17 cellular contexts compared by ENCODE assay signal in the genomic region with DNA sequence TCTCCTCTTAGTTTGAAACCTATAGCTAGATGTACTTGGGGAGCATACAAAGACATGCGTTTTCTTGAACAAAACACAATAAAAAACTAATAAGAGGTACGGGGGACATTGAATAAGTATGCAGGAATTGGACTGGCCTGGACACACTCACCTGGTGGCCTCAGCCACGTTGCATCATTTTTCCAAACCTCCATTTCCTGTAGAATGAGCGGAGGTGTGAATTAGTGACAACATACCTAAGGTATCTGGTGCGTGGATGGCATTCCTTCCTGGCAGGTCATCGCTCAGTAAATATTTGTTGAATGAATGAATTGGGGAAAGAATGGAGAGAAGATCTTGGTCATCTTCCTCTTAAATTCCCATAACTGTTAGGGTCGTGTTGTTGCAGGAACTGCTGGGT.
A peak's percentile ranks its signal among the peaks of the same experiment; 100 is the strongest.
DNase-seq lines count a peak whose midpoint lies in the region; ATAC-seq, FAIRE-seq and TF ChIP-seq lines count a peak whose summit lies in the region.
"Had no signal": no experiment of that assay in that cellular context is flagged by ENCODE, and none has a peak within 500 bp of the region (broad histone marks: within the 10 kb centered on the region; RNA-seq: fewer than 3 reads in every experiment).

No MANE protein-coding gene starts in this region.

- no peak overlapping the region for H3K4me3 ChIP-seq in A549
- H3K4me3 ChIP-seq: skin epidermis, transverse colon had no signal

- no peak for TF ChIP-seq RAD21 in A549 (conservative IDR thresholded peaks at IDR 0.05 in 1 of 2, IDR thresholded peaks at IDR 0.05 in 1 of 2)

- POLR2A ChIA-PET in A549 (lab: Yijun Ruan, JAX) (no interaction called here), RWPE1 (lab: Yijun Ruan, JAX; ENCODE audit: low non-redundant PET) (no interaction called here), WTC11 (lab: Charles Lee) (no interaction called here)

- H3K27ac ChIP-seq in A549 (peak overlapping the region; percentile 33 to 56; a peak in 4 of 6 replicates), RWPE1 (no peak overlapping the region)
- H3K27ac ChIP-seq: skin epidermis, transverse colon had no signal

- H3K27ac Mint-ChIP-seq in activated T-helper 2 cell treated with anti-CD3 and anti-CD28 coated beads, Interferon-gamma antibody, Interleukin-2, Interleukin-4, amounts not matched to agents 10 μg/mL and 5 μg/mL and 100 μg/mL, durations not matched to agents 14 hours and 24 hours and 36 hours, result no peak overlapping the region
- H3K27ac Mint-ChIP-seq in WTC11, result no peak overlapping the region
- H3K27ac Mint-ChIP-seq: stimulated activated memory B cell treated with anti-CD40 and anti-IgM and Interleukin-4, amounts not matched to agents 10 μg/mL and 1 μg/mL and 100 μg/mL, for 72 hours had no signal

- TF ChIP-seq CTCF in A549 (IDR thresholded peaks at IDR 0.05) (no peak), RWPE1 (conservative IDR thresholded peaks at IDR 0.05; ENCODE audit: low read depth) (no peak), D721Med (IDR thresholded peaks at IDR 0.05; ENCODE audit: insufficient read depth, missing control alignments) (no peak), WTC11 (IDR thresholded peaks at IDR 0.05) (no peak)

- TF ChIP-seq POLR2A in A549 (IDR thresholded peaks at IDR 0.05; ENCODE audit: low read length), result no peak

- CTCF ChIA-PET in A549 (lab: Yijun Ruan, JAX), result no interaction called here
- CTCF ChIA-PET in RWPE1 (lab: Yijun Ruan, JAX), result interaction anchor here (0.6 kb wide), 1 partner anchor 32 kb away, joined by 3 read pairs; no protein-coding TSS in a partner anchor
- CTCF ChIA-PET in WTC11 (lab: Charles Lee), result no interaction called here

- H3K4me2 ChIP-seq in A549, result peak overlapping the region; percentile 19; the same call in 2 of the 3 replicates

- no peaks in the 10 kb centered on the region for H3K36me3 Mint-ChIP-seq in activated T-helper 2 cell treated with anti-CD3 and anti-CD28 coated beads, Interferon-gamma antibody, Interleukin-2, Interleukin-4, amounts not matched to agents 10 μg/mL and 5 μg/mL and 100 μg/mL, durations not matched to agents 14 hours and 24 hours and 36 hours (ENCODE audit: low read depth)
- no peaks in the 10 kb centered on the region for H3K36me3 Mint-ChIP-seq in WTC11
- H3K36me3 Mint-ChIP-seq: stimulated activated memory B cell treated with anti-CD40 and anti-IgM and Interleukin-4, amounts not matched to agents 10 μg/mL and 1 μg/mL and 100 μg/mL, for 72 hours had no signal

- 16% methylated on average over 7 of the region's 7 CpGs for WGBS in A549 (ENCODE audit: missing lambda C conversion rate)

- TF ChIP-seq EP300 in A549 (IDR thresholded peaks at IDR 0.05), result peak in 1 of 2 experiments; percentile 21; a peak in 1 of 5 replicates

- intact Hi-C loops in activated T-helper 2 cell treated with anti-CD3 and anti-CD28 coated beads, Interferon-gamma antibody, Interleukin-2, Interleukin-4, amounts not matched to agents 10 μg/mL and 5 μg/mL and 100 μg/mL, durations not matched to agents 14 hours and 24 hours and 36 hours (cut with micrococcal nuclease), result no loop called here

- FAIRE-seq in A549 (lab: Jason Lieb, UNC) (no peak), D721Med (lab: Jason Lieb, UNC) (no peak)
- FAIRE-seq: endometrium had no signal

- H3K4me1 ChIP-seq in A549, result peaks cover 18% of the 10 kb centered on the region
- H3K4me1 ChIP-seq: transverse colon had no signal

- no peaks in the 10 kb centered on the region for H3K4me1 Mint-ChIP-seq in activated T-helper 2 cell treated with anti-CD3 and anti-CD28 coated beads, Interferon-gamma antibody, Interleukin-2, Interleukin-4, amounts not matched to agents 10 μg/mL and 5 μg/mL and 100 μg/mL, durations not matched to agents 14 hours and 24 hours and 36 hours (ENCODE audit: low read depth)
- H3K4me1 Mint-ChIP-seq in WTC11, result peaks cover 2% of the 10 kb centered on the region
- H3K4me1 Mint-ChIP-seq: stimulated activated memory B cell treated with anti-CD40 and anti-IgM and Interleukin-4, amounts not matched to agents 10 μg/mL and 1 μg/mL and 100 μg/mL, for 72 hours had no signal

- ATAC-seq in A549 (peak; percentile 23 to 53; a peak in 3 of 6 replicates), HG02884 (IDR thresholded peaks at IDR 0.05; ENCODE audit: unreplicated experiment) (no peak), WTC11 (no peak)
- ATAC-seq: left colon; stimulated activated memory B cell treated with anti-CD40 and anti-IgM and Interleukin-4, amounts not matched to agents 10 μg/mL and 1 μg/mL and 100 μg/mL, for 72 hours had no signal

- no peaks in the 10 kb centered on the region for H3K27me3 Mint-ChIP-seq in activated T-helper 2 cell treated with anti-CD3 and anti-CD28 coated beads, Interferon-gamma antibody, Interleukin-2, Interleukin-4, amounts not matched to agents 10 μg/mL and 5 μg/mL and 100 μg/mL, durations not matched to agents 14 hours and 24 hours and 36 hours (ENCODE audit: low read depth)
- H3K27me3 Mint-ChIP-seq in WTC11 (ENCODE audit: low read depth), result no peaks in the 10 kb centered on the region

- H3K9me3 ChIP-seq in A549, result no peaks in the 10 kb centered on the region
- H3K9me3 ChIP-seq: transverse colon had no signal

- no peak overlapping the region for H3K4me3 Mint-ChIP-seq in activated T-helper 2 cell treated with anti-CD3 and anti-CD28 coated beads, Interferon-gamma antibody, Interleukin-2, Interleukin-4, amounts not matched to agents 10 μg/mL and 5 μg/mL and 100 μg/mL, durations not matched to agents 14 hours and 24 hours and 36 hours (ENCODE audit: low read depth)
- H3K4me3 Mint-ChIP-seq in WTC11, result no peak overlapping the region
- H3K4me3 Mint-ChIP-seq: stimulated activated memory B cell treated with anti-CD40 and anti-IgM and Interleukin-4, amounts not matched to agents 10 μg/mL and 1 μg/mL and 100 μg/mL, for 72 hours had no signal

- peaks cover 8% of the 10 kb centered on the region for H3K9me3 Mint-ChIP-seq in activated T-helper 2 cell treated with anti-CD3 and anti-CD28 coated beads, Interferon-gamma antibody, Interleukin-2, Interleukin-4, amounts not matched to agents 10 μg/mL and 5 μg/mL and 100 μg/mL, durations not matched to agents 14 hours and 24 hours and 36 hours
- H3K9me3 Mint-ChIP-seq in WTC11, result peaks cover 3% of the 10 kb centered on the region; the same call in 1 of the 2 replicates

- DNase-seq in A549 (ENCODE audit: low read depth in 1 of 2, low spot score in 1 of 2), result peak; percentile 46 to 69
- DNase-seq in HK-2 (ENCODE audit: unreplicated experiment), result peak; percentile 61
- peak; percentile 97 for DNase-seq in RWPE1 (ENCODE audit: low spot score)
- DNase-seq in iPS-NIHi11 (ENCODE audit: low spot score), result peak; percentile 56
- DNase-seq in D721Med (ENCODE audit: insufficient read length, low spot score), result no peak
- DNase-seq in activated T-helper 2 cell treated with anti-CD3 and anti-CD28 coated beads, Interferon-gamma antibody, Interleukin-2, Interleukin-4, amounts not matched to agents 10 μg/mL and 5 μg/mL and 100 μg/mL, durations not matched to agents 14 hours and 24 hours and 36 hours (ENCODE audit: low spot score), result no peak
- DNase-seq in WTC11 (ENCODE audit: low spot score), result no peak
- DNase-seq: activated T-cell treated with anti-CD3 and anti-CD28 coated beads, Interleukin-2, amount 50 U/mL, for 1 hour; glutamatergic neuron; left colon; NCI-H1417; NK-92 treated with Interleukin-12 subunit alpha and Interleukin-12 subunit beta, amount 100 ng/mL, for 24 hours; transverse colon had no signal

TF ChIP-seq in A549, 52 proteins besides CTCF, POLR2A, EP300 and RAD21 (continues in another document):
- TF ChIP-seq, protein P1, sequence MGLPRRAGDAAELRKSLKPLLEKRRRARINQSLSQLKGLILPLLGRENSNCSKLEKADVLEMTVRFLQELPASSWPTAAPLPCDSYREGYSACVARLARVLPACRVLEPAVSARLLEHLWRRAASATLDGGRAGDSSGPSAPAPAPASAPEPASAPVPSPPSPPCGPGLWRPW (IDR thresholded peaks at IDR 0.05), result no peak
- TF ChIP-seq HOXB5 (CRISPR knock-in tag; IDR thresholded peaks at IDR 0.05), result no peak
- TF ChIP-seq, protein P2, sequence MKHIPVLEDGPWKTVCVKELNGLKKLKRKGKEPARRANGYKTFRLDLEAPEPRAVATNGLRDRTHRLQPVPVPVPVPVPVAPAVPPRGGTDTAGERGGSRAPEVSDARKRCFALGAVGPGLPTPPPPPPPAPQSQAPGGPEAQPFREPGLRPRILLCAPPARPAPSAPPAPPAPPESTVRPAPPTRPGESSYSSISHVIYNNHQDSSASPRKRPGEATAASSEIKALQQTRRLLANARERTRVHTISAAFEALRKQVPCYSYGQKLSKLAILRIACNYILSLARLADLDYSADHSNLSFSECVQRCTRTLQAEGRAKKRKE (CRISPR knock-in tag; IDR thresholded peaks at IDR 0.05; ENCODE audit: low read depth), result no peak
- TF ChIP-seq EHMT2 (IDR thresholded peaks at IDR 0.05; ENCODE audit: low read depth), result no peak
- peak; percentile 51; the same call in 1 of the 2 replicates for TF ChIP-seq GATA3 (IDR thresholded peaks at IDR 0.05; ENCODE audit: borderline replicate concordance)
- TF ChIP-seq, protein P3, sequence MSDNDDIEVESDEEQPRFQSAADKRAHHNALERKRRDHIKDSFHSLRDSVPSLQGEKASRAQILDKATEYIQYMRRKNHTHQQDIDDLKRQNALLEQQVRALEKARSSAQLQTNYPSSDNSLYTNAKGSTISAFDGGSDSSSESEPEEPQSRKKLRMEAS (IDR thresholded peaks at IDR 0.05), result peak; percentile 57
- TF ChIP-seq ZSCAN20 (CRISPR knock-in tag; IDR thresholded peaks at IDR 0.05), result no peak

TF ChIP-seq in WTC11, 78 proteins besides CTCF, POLR2A, EP300 and RAD21 (continues in another document):
- TF ChIP-seq RORB (CRISPR knock-in tag; IDR thresholded peaks at IDR 0.05), result no peak
- TF ChIP-seq NR3C1 (CRISPR knock-in tag; conservative IDR thresholded peaks at IDR 0.05; ENCODE audit: low read depth), result no peak
- TF ChIP-seq, protein P4, sequence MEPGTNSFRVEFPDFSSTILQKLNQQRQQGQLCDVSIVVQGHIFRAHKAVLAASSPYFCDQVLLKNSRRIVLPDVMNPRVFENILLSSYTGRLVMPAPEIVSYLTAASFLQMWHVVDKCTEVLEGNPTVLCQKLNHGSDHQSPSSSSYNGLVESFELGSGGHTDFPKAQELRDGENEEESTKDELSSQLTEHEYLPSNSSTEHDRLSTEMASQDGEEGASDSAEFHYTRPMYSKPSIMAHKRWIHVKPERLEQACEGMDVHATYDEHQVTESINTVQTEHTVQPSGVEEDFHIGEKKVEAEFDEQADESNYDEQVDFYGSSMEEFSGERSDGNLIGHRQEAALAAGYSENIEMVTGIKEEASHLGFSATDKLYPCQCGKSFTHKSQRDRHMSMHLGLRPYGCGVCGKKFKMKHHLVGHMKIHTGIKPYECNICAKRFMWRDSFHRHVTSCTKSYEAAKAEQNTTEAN (CRISPR knock-in tag; IDR thresholded peaks at IDR 0.05), result no peak
- TF ChIP-seq, protein P5, sequence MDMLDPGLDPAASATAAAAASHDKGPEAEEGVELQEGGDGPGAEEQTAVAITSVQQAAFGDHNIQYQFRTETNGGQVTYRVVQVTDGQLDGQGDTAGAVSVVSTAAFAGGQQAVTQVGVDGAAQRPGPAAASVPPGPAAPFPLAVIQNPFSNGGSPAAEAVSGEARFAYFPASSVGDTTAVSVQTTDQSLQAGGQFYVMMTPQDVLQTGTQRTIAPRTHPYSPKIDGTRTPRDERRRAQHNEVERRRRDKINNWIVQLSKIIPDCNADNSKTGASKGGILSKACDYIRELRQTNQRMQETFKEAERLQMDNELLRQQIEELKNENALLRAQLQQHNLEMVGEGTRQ (CRISPR knock-in tag; IDR thresholded peaks at IDR 0.05), result no peak
- TF ChIP-seq ZNF317 (CRISPR knock-in tag; IDR thresholded peaks at IDR 0.05; ENCODE audit: borderline replicate concordance, low read depth), result no peak

Comparison
In these comparisons a context has a peak if more than half of its experiments do, and no peak if none do; other contexts are left out.
1. ATAC-seq: peak in A549 (2 of 2); none in HG02884 (single experiment) and WTC11 (single experiment).
2. DNase-seq: peak in A549 (2 of 2), HK-2 (single experiment), RWPE1 (single experiment) and iPS-NIHi11 (single experiment); none in D721Med (single experiment), activated T-helper 2 cell treated with anti-CD3 and anti-CD28 coated beads, Interferon-gamma antibody, Interleukin-2, Interleukin-4, amounts not matched to agents 10 μg/mL and 5 μg/mL and 100 μg/mL, durations not matched to agents 14 hours and 24 hours and 36 hours (single experiment) and WTC11 (single experiment).